1 cellular context compared by ENCODE assay signal in the genomic region with DNA sequence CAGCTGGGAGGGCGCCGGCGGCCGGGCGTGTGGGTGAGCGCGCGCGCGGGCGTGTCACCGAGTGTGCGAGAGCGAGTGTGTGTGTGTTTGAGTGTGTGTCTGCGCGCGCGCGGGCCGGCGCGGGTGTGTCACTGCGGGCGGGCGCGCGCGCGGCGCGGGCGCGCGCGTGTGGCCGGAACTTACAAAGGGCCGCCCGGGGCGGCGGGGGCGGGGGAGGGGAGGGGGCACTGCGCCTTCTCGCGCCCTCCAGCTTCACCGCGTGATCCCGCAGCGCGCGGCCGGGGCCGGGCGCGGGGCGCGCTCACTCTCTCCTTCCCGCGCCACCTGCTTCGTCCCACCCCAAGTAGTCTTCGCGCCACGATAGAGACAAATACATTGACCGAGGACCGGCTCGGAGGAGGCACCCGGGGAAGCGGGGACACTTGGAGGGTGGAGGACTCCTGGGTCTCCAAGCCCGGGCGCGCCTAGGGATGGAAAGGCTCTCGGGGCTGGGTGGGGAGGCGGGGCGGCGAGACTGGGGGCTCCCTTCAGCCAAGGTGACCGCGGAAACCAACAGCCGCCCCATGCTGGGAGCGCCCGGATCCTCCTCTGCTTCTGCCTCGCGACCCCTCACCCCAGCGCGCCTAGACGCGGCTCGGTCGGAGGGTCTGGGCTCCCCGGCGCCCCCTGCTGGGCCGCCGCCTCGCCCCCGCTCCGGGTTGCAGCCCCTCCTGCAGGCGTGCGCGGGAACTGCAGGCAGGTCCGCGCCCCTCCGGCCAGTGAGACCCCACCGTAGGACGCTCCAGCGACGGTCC.
TF ChIP-seq lines count a peak whose summit lies in the region.

A gene with protein sequence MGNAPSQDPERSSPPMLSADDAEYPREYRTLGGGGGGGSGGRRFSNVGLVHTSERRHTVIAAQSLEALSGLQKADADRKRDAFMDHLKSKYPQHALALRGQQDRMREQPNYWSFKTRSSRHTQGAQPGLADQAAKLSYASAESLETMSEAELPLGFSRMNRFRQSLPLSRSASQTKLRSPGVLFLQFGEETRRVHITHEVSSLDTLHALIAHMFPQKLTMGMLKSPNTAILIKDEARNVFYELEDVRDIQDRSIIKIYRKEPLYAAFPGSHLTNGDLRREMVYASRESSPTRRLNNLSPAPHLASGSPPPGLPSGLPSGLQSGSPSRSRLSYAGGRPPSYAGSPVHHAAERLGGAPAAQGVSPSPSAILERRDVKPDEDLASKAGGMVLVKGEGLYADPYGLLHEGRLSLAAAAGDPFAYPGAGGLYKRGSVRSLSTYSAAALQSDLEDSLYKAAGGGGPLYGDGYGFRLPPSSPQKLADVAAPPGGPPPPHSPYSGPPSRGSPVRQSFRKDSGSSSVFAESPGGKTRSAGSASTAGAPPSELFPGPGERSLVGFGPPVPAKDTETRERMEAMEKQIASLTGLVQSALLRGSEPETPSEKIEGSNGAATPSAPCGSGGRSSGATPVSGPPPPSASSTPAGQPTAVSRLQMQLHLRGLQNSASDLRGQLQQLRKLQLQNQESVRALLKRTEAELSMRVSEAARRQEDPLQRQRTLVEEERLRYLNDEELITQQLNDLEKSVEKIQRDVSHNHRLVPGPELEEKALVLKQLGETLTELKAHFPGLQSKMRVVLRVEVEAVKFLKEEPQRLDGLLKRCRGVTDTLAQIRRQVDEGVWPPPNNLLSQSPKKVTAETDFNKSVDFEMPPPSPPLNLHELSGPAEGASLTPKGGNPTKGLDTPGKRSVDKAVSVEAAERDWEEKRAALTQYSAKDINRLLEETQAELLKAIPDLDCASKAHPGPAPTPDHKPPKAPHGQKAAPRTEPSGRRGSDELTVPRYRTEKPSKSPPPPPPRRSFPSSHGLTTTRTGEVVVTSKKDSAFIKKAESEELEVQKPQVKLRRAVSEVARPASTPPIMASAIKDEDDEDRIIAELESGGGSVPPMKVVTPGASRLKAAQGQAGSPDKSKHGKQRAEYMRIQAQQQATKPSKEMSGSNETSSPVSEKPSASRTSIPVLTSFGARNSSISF (minus strand): TSS at position 101 of the 794 bp plus-strand sequence. CDS start 247 bp downstream, outside the sequence.

TF ChIP-seq in HepG2, 621 proteins besides CTCF, POLR2A, EP300 and RAD21 (continued from another document and continues in another):
- TF ChIP-seq ZNF280D (CRISPR knock-in tag; IDR thresholded peaks at IDR 0.05) (no peak), IKZF4 (CRISPR knock-in tag; IDR thresholded peaks at IDR 0.05; ENCODE audit: borderline replicate concordance, low read depth, not compliant biosample characterization) (peak; percentile 8), ATRX (CRISPR knock-in tag; IDR thresholded peaks at IDR 0.05; ENCODE audit: borderline replicate concordance) (no peak), ZNF24 (IDR thresholded peaks at IDR 0.05) (0 out of 2 replicates have a peak, but pooled peaks have one; percentile 55), ZNF713 (CRISPR knock-in tag; IDR thresholded peaks at IDR 0.05) (no peak), MAFK (conservative IDR thresholded peaks at IDR 0.05 in 1 of 2, IDR thresholded peaks at IDR 0.05 in 1 of 2; ENCODE audit: low read length in 2 of 2) (no peak), HCFC1 (IDR thresholded peaks at IDR 0.05; ENCODE audit: low read depth, low read length) (no peak), ZNF572 (CRISPR knock-in tag; IDR thresholded peaks at IDR 0.05) (no peak), CC2D1A (CRISPR knock-in tag; IDR thresholded peaks at IDR 0.05) (no peak), ZNF431 (CRISPR knock-in tag; IDR thresholded peaks at IDR 0.05; ENCODE audit: borderline replicate concordance, low read depth) (no peak), ATF1 (CRISPR knock-in tag; IDR thresholded peaks at IDR 0.05) (no peak), ATF7-NPFF (CRISPR knock-in tag; IDR thresholded peaks at IDR 0.05; ENCODE audit: low read depth) (peak; percentile 49; the same call in 1 of the 2 replicates), ZNF510 (CRISPR knock-in tag; IDR thresholded peaks at IDR 0.05; ENCODE audit: low read depth) (peak; percentile 32; the same call in 1 of the 2 replicates), SIX1 (CRISPR knock-in tag; IDR thresholded peaks at IDR 0.05; ENCODE audit: borderline replicate concordance) (no peak), ZNF605 (CRISPR knock-in tag; IDR thresholded peaks at IDR 0.05) (no peak; the same call in 1 of the 2 replicates), CBFB (CRISPR knock-in tag; IDR thresholded peaks at IDR 0.05) (peak; percentile 81), ZBTB37 (CRISPR knock-in tag; IDR thresholded peaks at IDR 0.05) (no peak), ZNF275 (CRISPR knock-in tag; IDR thresholded peaks at IDR 0.05; ENCODE audit: borderline replicate concordance) (no peak), ZNF570 (CRISPR knock-in tag; IDR thresholded peaks at IDR 0.05; ENCODE audit: borderline replicate concordance) (no peak), ZNF101 (CRISPR knock-in tag; IDR thresholded peaks at IDR 0.05; ENCODE audit: borderline replicate concordance, low read depth) (no peak), POLR2G (IDR thresholded peaks at IDR 0.05; ENCODE audit: low read depth, low read length) (peak; percentile 77), ZNF451 (CRISPR knock-in tag; IDR thresholded peaks at IDR 0.05) (0 out of 2 replicates have a peak, but pooled peaks have one; percentile 20), ZBTB38 (CRISPR knock-in tag; IDR thresholded peaks at IDR 0.05) (peak; percentile 95), ZNF703 (CRISPR knock-in tag; IDR thresholded peaks at IDR 0.05; ENCODE audit: borderline replicate concordance) (no peak), KLF13 (CRISPR knock-in tag; IDR thresholded peaks at IDR 0.05) (0 out of 2 replicates have a peak, but pooled peaks have one; percentile 65), NONO (IDR thresholded peaks at IDR 0.05) (no peak), NONO (CRISPR knock-in tag; conservative IDR thresholded peaks at IDR 0.05) (no peak; the same call in none of the 2 replicates), IKZF1 (IDR thresholded peaks at IDR 0.05) (no peak)
- TF ChIP-seq, protein P1, sequence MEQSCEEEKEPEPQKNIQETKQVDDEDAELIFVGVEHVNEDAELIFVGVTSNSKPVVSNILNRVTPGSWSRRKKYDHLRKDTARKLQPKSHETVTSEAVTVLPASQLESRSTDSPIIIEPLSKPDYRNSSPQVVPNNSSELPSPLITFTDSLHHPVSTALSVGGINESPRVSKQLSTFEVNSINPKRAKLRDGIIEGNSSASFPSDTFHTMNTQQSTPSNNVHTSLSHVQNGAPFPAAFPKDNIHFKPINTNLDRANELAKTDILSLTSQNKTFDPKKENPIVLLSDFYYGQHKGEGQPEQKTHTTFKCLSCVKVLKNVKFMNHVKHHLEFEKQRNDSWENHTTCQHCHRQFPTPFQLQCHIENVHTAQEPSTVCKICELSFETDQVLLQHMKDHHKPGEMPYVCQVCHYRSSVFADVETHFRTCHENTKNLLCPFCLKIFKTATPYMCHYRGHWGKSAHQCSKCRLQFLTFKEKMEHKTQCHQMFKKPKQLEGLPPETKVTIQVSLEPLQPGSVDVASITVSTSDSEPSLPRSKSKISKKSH (CRISPR knock-in tag; IDR thresholded peaks at IDR 0.05; ENCODE audit: borderline replicate concordance), result no peak
- TF ChIP-seq, protein P2, sequence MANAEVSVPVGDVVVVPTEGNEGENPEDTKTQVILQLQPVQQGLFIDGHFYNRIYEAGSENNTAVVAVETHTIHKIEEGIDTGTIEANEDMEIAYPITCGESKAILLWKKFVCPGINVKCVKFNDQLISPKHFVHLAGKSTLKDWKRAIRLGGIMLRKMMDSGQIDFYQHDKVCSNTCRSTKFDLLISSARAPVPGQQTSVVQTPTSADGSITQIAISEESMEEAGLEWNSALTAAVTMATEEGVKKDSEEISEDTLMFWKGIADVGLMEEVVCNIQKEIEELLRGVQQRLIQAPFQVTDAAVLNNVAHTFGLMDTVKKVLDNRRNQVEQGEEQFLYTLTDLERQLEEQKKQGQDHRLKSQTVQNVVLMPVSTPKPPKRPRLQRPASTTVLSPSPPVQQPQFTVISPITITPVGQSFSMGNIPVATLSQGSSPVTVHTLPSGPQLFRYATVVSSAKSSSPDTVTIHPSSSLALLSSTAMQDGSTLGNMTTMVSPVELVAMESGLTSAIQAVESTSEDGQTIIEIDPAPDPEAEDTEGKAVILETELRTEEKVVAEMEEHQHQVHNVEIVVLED (CRISPR knock-in tag; IDR thresholded peaks at IDR 0.05; ENCODE audit: borderline replicate concordance), result no peak
- TF ChIP-seq, protein P3, sequence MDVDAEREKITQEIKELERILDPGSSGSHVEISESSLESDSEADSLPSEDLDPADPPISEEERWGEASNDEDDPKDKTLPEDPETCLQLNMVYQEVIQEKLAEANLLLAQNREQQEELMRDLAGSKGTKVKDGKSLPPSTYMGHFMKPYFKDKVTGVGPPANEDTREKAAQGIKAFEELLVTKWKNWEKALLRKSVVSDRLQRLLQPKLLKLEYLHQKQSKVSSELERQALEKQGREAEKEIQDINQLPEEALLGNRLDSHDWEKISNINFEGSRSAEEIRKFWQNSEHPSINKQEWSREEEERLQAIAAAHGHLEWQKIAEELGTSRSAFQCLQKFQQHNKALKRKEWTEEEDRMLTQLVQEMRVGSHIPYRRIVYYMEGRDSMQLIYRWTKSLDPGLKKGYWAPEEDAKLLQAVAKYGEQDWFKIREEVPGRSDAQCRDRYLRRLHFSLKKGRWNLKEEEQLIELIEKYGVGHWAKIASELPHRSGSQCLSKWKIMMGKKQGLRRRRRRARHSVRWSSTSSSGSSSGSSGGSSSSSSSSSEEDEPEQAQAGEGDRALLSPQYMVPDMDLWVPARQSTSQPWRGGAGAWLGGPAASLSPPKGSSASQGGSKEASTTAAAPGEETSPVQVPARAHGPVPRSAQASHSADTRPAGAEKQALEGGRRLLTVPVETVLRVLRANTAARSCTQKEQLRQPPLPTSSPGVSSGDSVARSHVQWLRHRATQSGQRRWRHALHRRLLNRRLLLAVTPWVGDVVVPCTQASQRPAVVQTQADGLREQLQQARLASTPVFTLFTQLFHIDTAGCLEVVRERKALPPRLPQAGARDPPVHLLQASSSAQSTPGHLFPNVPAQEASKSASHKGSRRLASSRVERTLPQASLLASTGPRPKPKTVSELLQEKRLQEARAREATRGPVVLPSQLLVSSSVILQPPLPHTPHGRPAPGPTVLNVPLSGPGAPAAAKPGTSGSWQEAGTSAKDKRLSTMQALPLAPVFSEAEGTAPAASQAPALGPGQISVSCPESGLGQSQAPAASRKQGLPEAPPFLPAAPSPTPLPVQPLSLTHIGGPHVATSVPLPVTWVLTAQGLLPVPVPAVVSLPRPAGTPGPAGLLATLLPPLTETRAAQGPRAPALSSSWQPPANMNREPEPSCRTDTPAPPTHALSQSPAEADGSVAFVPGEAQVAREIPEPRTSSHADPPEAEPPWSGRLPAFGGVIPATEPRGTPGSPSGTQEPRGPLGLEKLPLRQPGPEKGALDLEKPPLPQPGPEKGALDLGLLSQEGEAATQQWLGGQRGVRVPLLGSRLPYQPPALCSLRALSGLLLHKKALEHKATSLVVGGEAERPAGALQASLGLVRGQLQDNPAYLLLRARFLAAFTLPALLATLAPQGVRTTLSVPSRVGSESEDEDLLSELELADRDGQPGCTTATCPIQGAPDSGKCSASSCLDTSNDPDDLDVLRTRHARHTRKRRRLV (CRISPR knock-in tag; IDR thresholded peaks at IDR 0.05), result no peak
- TF ChIP-seq, protein P4, sequence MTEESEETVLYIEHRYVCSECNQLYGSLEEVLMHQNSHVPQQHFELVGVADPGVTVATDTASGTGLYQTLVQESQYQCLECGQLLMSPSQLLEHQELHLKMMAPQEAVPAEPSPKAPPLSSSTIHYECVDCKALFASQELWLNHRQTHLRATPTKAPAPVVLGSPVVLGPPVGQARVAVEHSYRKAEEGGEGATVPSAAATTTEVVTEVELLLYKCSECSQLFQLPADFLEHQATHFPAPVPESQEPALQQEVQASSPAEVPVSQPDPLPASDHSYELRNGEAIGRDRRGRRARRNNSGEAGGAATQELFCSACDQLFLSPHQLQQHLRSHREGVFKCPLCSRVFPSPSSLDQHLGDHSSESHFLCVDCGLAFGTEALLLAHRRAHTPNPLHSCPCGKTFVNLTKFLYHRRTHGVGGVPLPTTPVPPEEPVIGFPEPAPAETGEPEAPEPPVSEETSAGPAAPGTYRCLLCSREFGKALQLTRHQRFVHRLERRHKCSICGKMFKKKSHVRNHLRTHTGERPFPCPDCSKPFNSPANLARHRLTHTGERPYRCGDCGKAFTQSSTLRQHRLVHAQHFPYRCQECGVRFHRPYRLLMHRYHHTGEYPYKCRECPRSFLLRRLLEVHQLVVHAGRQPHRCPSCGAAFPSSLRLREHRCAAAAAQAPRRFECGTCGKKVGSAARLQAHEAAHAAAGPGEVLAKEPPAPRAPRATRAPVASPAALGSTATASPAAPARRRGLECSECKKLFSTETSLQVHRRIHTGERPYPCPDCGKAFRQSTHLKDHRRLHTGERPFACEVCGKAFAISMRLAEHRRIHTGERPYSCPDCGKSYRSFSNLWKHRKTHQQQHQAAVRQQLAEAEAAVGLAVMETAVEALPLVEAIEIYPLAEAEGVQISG (CRISPR knock-in tag; IDR thresholded peaks at IDR 0.05), result peak; percentile 66; the same call in 1 of the 2 replicates
